Comparison of ENCODE assay signal across 8 cellular contexts in genomic region chr22:49917997-49918910, GRCh38.
DNase-seq lines count a peak whose midpoint lies in the region; ATAC-seq and TF ChIP-seq lines count a peak whose summit lies in the region.

Gene ALG12 (minus strand): TSS chr22:49918438. CDS start chr22:49913765, 4,673 bp downstream.
Gene CRELD2 (plus strand): TSS chr22:49918634. CDS start chr22:49918770, 136 bp downstream.

- H3K36me3 Mint-ChIP-seq in central memory CD8-positive, alpha-beta T cell (ENCODE audit: insufficient read depth): peaks cover 17% of the 10 kb centered on the region

- DNase-seq in AG10803 (ENCODE audit: low read depth) (peak; percentile 96), NCI-H446 treated with DMSO at 0.1 percent for 48 hours (lab: John Stamatoyannopoulos, UW) (peak; percentile 90), islet precursor cell (peak; percentile 99)
- peak; percentile 91 to 94 for DNase-seq in central memory CD8-positive, alpha-beta T cell (ENCODE audit: low spot score in 2 of 2)
- DNase-seq in stimulated activated CD4-positive, alpha-beta T cell treated with anti-CD3 and anti-CD28 coated beads, Interleukin-12 subunit alpha, Interleukin-12 subunit beta, amount 100 ng/mL, for 4 hours: peak; percentile 96

- H3K4me3 Mint-ChIP-seq in central memory CD8-positive, alpha-beta T cell: peak within 1 kb of the TSS; percentile 80

- no peaks in the 10 kb centered on the region for H3K9me3 Mint-ChIP-seq in central memory CD8-positive, alpha-beta T cell

- H3K4me3 ChIP-seq in AG10803 (ENCODE audit: low read length): peak within 1 kb of the TSS; percentile 75

- H3K27ac Mint-ChIP-seq in central memory CD8-positive, alpha-beta T cell (ENCODE audit: low read depth): peak within 1 kb of the TSS; percentile 64

- H3K4me1 Mint-ChIP-seq in central memory CD8-positive, alpha-beta T cell: peaks cover 22% of the 10 kb centered on the region

- ATAC-seq in GM19025 (IDR thresholded peaks at IDR 0.05; ENCODE audit: low read depth, unreplicated experiment): peak; percentile 86
- peak; percentile 94 for ATAC-seq in HG03280 (IDR thresholded peaks at IDR 0.05; ENCODE audit: unreplicated experiment)
- ATAC-seq in activated CD4-positive, CD25-positive, alpha-beta regulatory T cell treated with anti-CD3 and anti-CD28 coated beads, Interleukin-2, amount 50 U/mL, for 24 hours: peak; percentile 95 to 97
- ATAC-seq in central memory CD8-positive, alpha-beta T cell (replicated peaks; ENCODE audit: extremely low read depth, poor library complexity, severe bottlenecking): peak; percentile 96

- H3K27me3 Mint-ChIP-seq in central memory CD8-positive, alpha-beta T cell: no peaks in the 10 kb centered on the region

- no peak for TF ChIP-seq CTCF in AG10803 (conservative IDR thresholded peaks at IDR 0.05; ENCODE audit: low read length)

Comparison
In these comparisons a context has a peak if more than half of its experiments do, and no peak if none do; other contexts are left out.
1. Peak in every context shown above with its lines: DNase-seq, ATAC-seq and H3K4me3 ChIP-seq.